9 cellular contexts compared by ENCODE assay signal in the genomic region with DNA sequence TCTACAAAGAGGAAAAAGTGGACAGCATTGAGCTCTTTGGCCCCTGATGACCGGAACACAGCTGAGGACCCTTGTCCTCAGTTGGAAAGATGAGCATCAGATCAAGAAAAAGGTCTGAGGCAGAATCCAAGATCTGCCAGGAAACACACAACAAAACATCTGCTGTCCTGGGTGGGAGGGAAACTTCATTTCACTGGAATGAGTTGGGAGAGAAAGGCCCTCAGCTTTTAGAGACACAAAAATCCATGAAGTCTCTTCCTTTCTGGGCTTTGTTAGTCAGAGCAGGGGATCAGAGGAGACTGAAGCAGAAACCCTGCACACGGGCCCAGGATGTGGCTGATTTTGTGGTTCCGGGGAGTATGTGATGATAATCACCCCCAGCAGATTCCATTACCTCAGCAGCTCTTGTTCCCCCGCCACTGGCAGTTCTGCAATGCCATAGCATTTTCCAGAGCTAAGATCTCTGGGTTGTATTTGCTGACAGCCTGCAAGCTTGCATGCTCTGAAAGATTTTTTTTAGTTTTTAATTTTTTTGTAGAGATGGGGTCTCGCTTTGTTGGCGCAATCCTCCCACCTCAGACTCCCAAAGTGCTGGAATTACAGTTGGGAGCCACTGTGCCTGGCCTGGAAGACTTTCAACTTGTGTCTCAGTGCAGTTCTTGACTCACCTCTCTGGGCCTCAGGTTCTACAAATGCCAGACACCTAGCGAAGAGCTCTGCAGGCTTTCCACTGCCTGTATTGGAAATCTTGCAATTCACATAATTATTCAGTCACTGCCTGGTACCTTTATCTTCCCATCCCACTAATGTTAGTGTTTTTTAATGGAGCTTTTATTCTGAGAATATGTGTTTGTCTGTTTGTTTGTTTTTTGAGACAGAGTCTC. TPM values are rescaled to one million over a fixed set of nuclear protein-coding genes. Genes with fewer than 3 reads are reported as not detected.
DNase-seq lines count a peak whose midpoint lies in the region; ATAC-seq and TF ChIP-seq lines count a peak whose summit lies in the region.
"Had no signal": no experiment of that assay in that cellular context is flagged by ENCODE, and none has a peak within 500 bp of the region (broad histone marks: within the 10 kb centered on the region; RNA-seq: fewer than 3 reads in every experiment).

No MANE protein-coding gene starts in this region.

- H3K4me3 Mint-ChIP-seq in activated CD4-positive, alpha-beta memory T cell treated with anti-CD3 and anti-CD28 coated beads, Interleukin-2, amount 10 ng/mL, durations not matched to agents 7 days and 5 days: peak overlapping the region; percentile 39

- peaks cover 19 to 33% (median 22%) of the 10 kb centered on the region in 3 donors for H3K36me3 ChIP-seq in tibial artery

- H3K9me3 Mint-ChIP-seq in activated CD4-positive, alpha-beta memory T cell treated with anti-CD3 and anti-CD28 coated beads, Interleukin-2, amount 10 ng/mL, durations not matched to agents 7 days and 5 days: peaks cover 23% of the 10 kb centered on the region

- peak overlapping the region; percentile 95 for H3K27ac Mint-ChIP-seq in activated CD4-positive, alpha-beta memory T cell treated with anti-CD3 and anti-CD28 coated beads, Interleukin-2, amount 10 ng/mL, durations not matched to agents 7 days and 5 days

- no peaks in the 10 kb centered on the region for H3K27me3 Mint-ChIP-seq in activated CD4-positive, alpha-beta memory T cell treated with anti-CD3 and anti-CD28 coated beads, Interleukin-2, amount 10 ng/mL, durations not matched to agents 7 days and 5 days

- H3K4me1 Mint-ChIP-seq in activated CD4-positive, alpha-beta memory T cell treated with anti-CD3 and anti-CD28 coated beads, Interleukin-2, amount 10 ng/mL, durations not matched to agents 7 days and 5 days: peaks cover 62% of the 10 kb centered on the region

- no peak for ATAC-seq in HG02973 (IDR thresholded peaks at IDR 0.05; ENCODE audit: unreplicated experiment)

- H3K4me3 ChIP-seq in dorsolateral prefrontal cortex: no peak overlapping the region
- H3K4me3 ChIP-seq in tibial artery: no peak overlapping the region

- TF ChIP-seq CTCF in dorsolateral prefrontal cortex (IDR thresholded peaks at IDR 0.05 in 54 of 56, conservative IDR thresholded peaks at IDR 0.05 in 2 of 56; ENCODE audit: low read depth in 1 of 56, partially characterized antibody in 56 of 56): no peak
- TF ChIP-seq CTCF in tibial artery (IDR thresholded peaks at IDR 0.05): no peak

- CTCF ChIA-PET in activated CD4-positive, alpha-beta memory T cell treated with anti-CD3 and anti-CD28 coated beads, Interleukin-2, amount 10 ng/mL, durations not matched to agents 7 days and 5 days (lab: Charles Lee): interaction anchor here (0.9 to 2.6 kb wide), 8 partner anchors 14 to 310 kb away, joined by 3 to 12 read pairs (median 4); a partner anchor contains a TSS

- peaks cover 0 to 2% (median under 1%) of the 10 kb centered on the region in 4 donors for H3K4me1 ChIP-seq in tibial artery

- POLR2A ChIA-PET in activated CD4-positive, alpha-beta memory T cell treated with anti-CD3 and anti-CD28 coated beads, Interleukin-2, amount 10 ng/mL, durations not matched to agents 7 days and 5 days (lab: Charles Lee): interaction anchor here (0.9 to 1.8 kb wide), 18 partner anchors 8 to 296 kb away, joined by 3 to 14 read pairs (median 4); a partner anchor contains a TSS

- peak; percentile 40 for DNase-seq in KG1 (lab: John Stamatoyannopoulos, UW)
- peak; percentile 89 for DNase-seq in activated CD4-positive, alpha-beta memory T cell treated with anti-CD3 and anti-CD28 coated beads, Interleukin-2, amount 10 ng/mL, durations not matched to agents 7 days and 5 days
- peak; percentile 22 for DNase-seq in foreskin melanocyte
- DNase-seq in stimulated activated CD8-positive, alpha-beta memory T cell treated with anti-CD3 and anti-CD28 coated beads, Interleukin-12 subunit alpha, Interleukin-12 subunit beta, amount 100 ng/mL, for 1 hour (ENCODE audit: low read depth): peak; percentile 67
- DNase-seq in dorsolateral prefrontal cortex: no peak
- no peak for DNase-seq in tibial artery
- no peak for DNase-seq in NCI-H446 treated with DMSO at 0.1 percent for 48 hours (lab: John Stamatoyannopoulos, UW)

- H3K36me3 Mint-ChIP-seq in activated CD4-positive, alpha-beta memory T cell treated with anti-CD3 and anti-CD28 coated beads, Interleukin-2, amount 10 ng/mL, durations not matched to agents 7 days and 5 days (ENCODE audit: low read depth): peaks cover 50% of the 10 kb centered on the region

- H3K27ac ChIP-seq in dorsolateral prefrontal cortex (peak overlapping the region in 7 of 59 donors; percentile 5 to 68 (median 17)), tibial artery (no peak overlapping the region)

- intact Hi-C loops in dorsolateral prefrontal cortex (cut with DNase I): loop anchor here in 1 of 2 donors (10.0 kb wide), 1 partner anchor 238 kb away; no protein-coding TSS in a partner anchor
- intact Hi-C loops in tibial artery (cut with DNase I; ENCODE audit: low total_unique reads): no loop called here

- H3K27me3 ChIP-seq in dorsolateral prefrontal cortex (no peaks in the 10 kb centered on the region), tibial artery (no peaks in the 10 kb centered on the region)

- H3K9me3 ChIP-seq in tibial artery: peaks cover 0 to 14% (median 0%) of the 10 kb centered on the region in 3 donors

RNA-seq across cellular contexts. Expression of a gene that starts 5.8 kb away (rescaled TPM):
- 10 to 100 TPM; 57.1 to 59.5 TPM for total RNA-seq in activated CD4-positive, alpha-beta memory T cell treated with anti-CD3 and anti-CD28 coated beads, Interleukin-2, amount 10 ng/mL, durations not matched to agents 7 days and 5 days
- total RNA-seq in dorsolateral prefrontal cortex: 10 to 100 TPM; 28.5 to 54.1 (median 41.6) TPM

RNA-seq across cellular contexts. Expression of a gene that starts 50.3 kb away (rescaled TPM):
- total RNA-seq in activated CD4-positive, alpha-beta memory T cell treated with anti-CD3 and anti-CD28 coated beads, Interleukin-2, amount 10 ng/mL, durations not matched to agents 7 days and 5 days: under 1 TPM; 0.91 to 0.95 TPM
- total RNA-seq in dorsolateral prefrontal cortex: 1 to 10 TPM in 72 of 120 experiments, under 1 TPM in 24, not detected in 24; 0.32 to 6.7 (median 1.6) TPM
- total RNA-seq: NCI-H460 had no signal

Comparison
In these comparisons a context has a peak if more than half of its experiments do, and no peak if none do; other contexts are left out.
1. DNase-seq: peak in KG1 (single experiment), activated CD4-positive, alpha-beta memory T cell treated with anti-CD3 and anti-CD28 coated beads, Interleukin-2, amount 10 ng/mL, durations not matched to agents 7 days and 5 days (single experiment), foreskin melanocyte (single experiment) and stimulated activated CD8-positive, alpha-beta memory T cell treated with anti-CD3 and anti-CD28 coated beads, Interleukin-12 subunit alpha, Interleukin-12 subunit beta, amount 100 ng/mL, for 1 hour (single experiment); none in dorsolateral prefrontal cortex (0 of 10), tibial artery (0 of 2) and NCI-H446 treated with DMSO at 0.1 percent for 48 hours (single experiment).